ENCODE assay signal across 23 cellular contexts in the genomic region with DNA sequence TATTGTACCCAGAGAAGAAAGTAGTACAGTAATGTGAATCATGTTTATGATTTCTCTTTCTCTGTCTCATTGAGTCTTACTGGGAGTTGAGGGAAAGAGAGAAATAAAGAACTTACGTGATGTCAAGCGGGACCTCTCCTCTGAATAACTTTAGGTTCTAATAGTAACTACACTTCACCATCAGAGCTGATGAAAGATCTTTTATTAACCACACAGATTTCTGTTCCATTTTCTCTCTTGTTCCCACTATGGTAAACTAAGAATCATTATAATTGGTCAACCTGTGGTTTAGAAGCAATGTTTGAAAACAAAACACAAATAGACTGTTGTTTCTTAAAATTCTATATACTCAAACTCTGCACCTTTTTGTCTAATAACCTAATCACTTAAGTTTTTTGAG.
DNase-seq lines count a peak whose midpoint lies in the region; ATAC-seq and TF ChIP-seq lines count a peak whose summit lies in the region.
"Had no signal": no experiment of that assay in that cellular context is flagged by ENCODE, and none has a peak within 500 bp of the region (broad histone marks: within the 10 kb centered on the region; RNA-seq: fewer than 3 reads in every experiment).

No MANE protein-coding gene starts in this region.

- ATAC-seq in GM19372 (IDR thresholded peaks at IDR 0.05; ENCODE audit: low read depth, unreplicated experiment), result peak; percentile 50
- peak; percentile 70 for ATAC-seq in GM21717 (IDR thresholded peaks at IDR 0.05; ENCODE audit: unreplicated experiment)
- ATAC-seq in HG03108 (IDR thresholded peaks at IDR 0.05; ENCODE audit: unreplicated experiment), result peak; percentile 50
- ATAC-seq: heart left ventricle, sciatic nerve had no signal

- no peak overlapping the region for H2AK5ac ChIP-seq in H9 (ENCODE audit: insufficient read length, low read length)

- no peak overlapping the region for H2BK20ac ChIP-seq in H9 (ENCODE audit: low read depth, low read length, poor library complexity, severe bottlenecking)

- H4K91ac ChIP-seq in H9 (ENCODE audit: insufficient read length, low read depth, low read length), result no peak overlapping the region

- H3K56ac ChIP-seq in H9 (ENCODE audit: insufficient read length, low read depth, low read length), result no peak overlapping the region

- no peak overlapping the region for H2BK12ac ChIP-seq in H9 (ENCODE audit: insufficient read length, low read depth, low read length)

- no peak overlapping the region for H3K9ac ChIP-seq in GM23248
- H3K9ac ChIP-seq in H9 (ENCODE audit: extremely low read depth, insufficient read length, low read length), result no peak overlapping the region
- H3K9ac ChIP-seq: SK-N-SH had no signal

- H3K79me1 ChIP-seq in H9 (ENCODE audit: insufficient read depth, low read depth, low read length, poor library complexity, severe bottlenecking), result no peaks in the 10 kb centered on the region

- H3K27ac Mint-ChIP-seq in H9, result peak overlapping the region in 1 of 3 experiments; percentile 53; a peak in 2 of 7 replicates

- H3K4me3 ChIP-seq in GM06990 (replicated peaks; ENCODE audit: low read depth, low read length) (no peak overlapping the region), GM23248 (no peak overlapping the region)
- H3K4me3 ChIP-seq: colonic mucosa, heart left ventricle had no signal

- H3K4me1 ChIP-seq in GM23248 (ENCODE audit: insufficient read depth) (peaks cover 26% of the 10 kb centered on the region), H9 (ENCODE audit: insufficient read depth, low read length) (peaks cover 2% of the 10 kb centered on the region; the same call in 1 of the 2 replicates)
- H3K4me1 ChIP-seq: colonic mucosa, heart left ventricle had no signal

- no peak overlapping the region for H3K23ac ChIP-seq in H9 (ENCODE audit: insufficient read length, low read depth, low read length)

- no peak overlapping the region for H3T11ph ChIP-seq in H9 (ENCODE audit: low read length)

- H2BK5ac ChIP-seq in H9 (ENCODE audit: insufficient read length, low read length), result no peak overlapping the region

- TF ChIP-seq CTCF in GM06990 (IDR thresholded peaks at IDR 0.05; ENCODE audit: insufficient read depth, low read length, poor library complexity, severe bottlenecking), result no peak
- TF ChIP-seq CTCF in H9 (conservative IDR thresholded peaks at IDR 0.05), result no peak

- no peak overlapping the region for H2BK120ac ChIP-seq in H9 (ENCODE audit: low read depth, low read length, poor library complexity, severe bottlenecking)

- peaks cover 20% of the 10 kb centered on the region for H3F3A ChIP-seq in GM23248 (ENCODE audit: insufficient read depth)

- no peak overlapping the region for H4K8ac ChIP-seq in H9 (replicated peaks; ENCODE audit: insufficient read length, low read depth, low read length)

- no peak overlapping the region for H3K4ac ChIP-seq in H9 (ENCODE audit: low read depth, low read length)

- H3K27ac ChIP-seq in GM23248 (no peak overlapping the region), H9 (ENCODE audit: insufficient read length, low read depth, low read length) (no peak overlapping the region)
- H3K27ac ChIP-seq: C4-2B, colonic mucosa, heart left ventricle, VCaP had no signal

- H3K14ac ChIP-seq in H9 (ENCODE audit: insufficient read depth, low read length), result no peak overlapping the region

- DNase-seq in GM06990 (ENCODE audit: extremely low read depth, insufficient read length) (peak; percentile 18), NCI-H69 (lab: John Stamatoyannopoulos, UW) (no peak), GM23248 (no peak), NCI-H2029 (lab: John Stamatoyannopoulos, UW) (no peak), H9 (no peak)
- DNase-seq: 8988T; activated effector memory CD4-positive, alpha-beta T cell treated with Interleukin-2 at 50 U/mL for 16 hours; aorta; colonic mucosa; DMS79 treated with DMSO at 0.1 percent for 48 hours; heart left ventricle; midbrain; NCI-H1694; NCI-H446; OCI-M1; SK-N-SH; stimulated activated CD4-positive, alpha-beta T cell treated with anti-CD3 and anti-CD28 coated beads, Interleukin-2, amount 100 ng/mL, for 24 hours had no signal

- H2BK15ac ChIP-seq in H9 (ENCODE audit: low read depth, low read length), result no peak overlapping the region

- H3K9me2 ChIP-seq in GM23248 (ENCODE audit: insufficient read depth), result no peaks in the 10 kb centered on the region
- H3K9me2 ChIP-seq: SK-N-SH had no signal

- H3K36me3 ChIP-seq in GM06990 (ENCODE audit: control insufficient read depth, insufficient read depth, low read length) (no peaks in the 10 kb centered on the region; the same call in 1 of the 2 replicates), GM23248 (ENCODE audit: low read depth) (no peaks in the 10 kb centered on the region)
- H3K36me3 ChIP-seq: colonic mucosa had no signal

- no peak overlapping the region for H3K4me3 Mint-ChIP-seq in H9

- no peaks in the 10 kb centered on the region for H3K9me3 Mint-ChIP-seq in H9

- in situ Hi-C loops in GM23248 (cut with MboI), result no loop called here

- H3K27me3 Mint-ChIP-seq in H9 (ENCODE audit: low read depth), result no peaks in the 10 kb centered on the region

- H3K27me3 ChIP-seq in GM06990 (replicated peaks; ENCODE audit: control insufficient read depth, insufficient read depth, low read length) (no peaks in the 10 kb centered on the region), GM23248 (replicated peaks; ENCODE audit: insufficient read depth) (no peaks in the 10 kb centered on the region), H9 (ENCODE audit: insufficient read depth, low read length) (no peaks in the 10 kb centered on the region)
- H3K27me3 ChIP-seq: colonic mucosa, heart left ventricle had no signal

- no peaks in the 10 kb centered on the region for H3K79me2 ChIP-seq in GM23248 (ENCODE audit: insufficient read depth)
- no peaks in the 10 kb centered on the region for H3K79me2 ChIP-seq in H9 (ENCODE audit: insufficient read depth, low read length)

- peaks cover 15 to 22% of the 10 kb centered on the region in 2 experiments for H3K4me1 Mint-ChIP-seq in H9

- no peaks in the 10 kb centered on the region for H3K36me3 Mint-ChIP-seq in H9 (ENCODE audit: insufficient read depth in 1 of 3, low read depth in 3 of 3)

- H4K20me1 ChIP-seq in GM23248 (ENCODE audit: insufficient read depth) (no peaks in the 10 kb centered on the region), H9 (ENCODE audit: control insufficient read depth, insufficient read depth, insufficient read length) (no peaks in the 10 kb centered on the region)

- no peaks in the 10 kb centered on the region for H3K23me2 ChIP-seq in H9 (ENCODE audit: insufficient read length, low read depth, low read length, poor library complexity, severe bottlenecking)

- H3K4me2 ChIP-seq in GM23248 (ENCODE audit: unreplicated experiment), result no peak overlapping the region
- no peak overlapping the region for H3K4me2 ChIP-seq in H9 (ENCODE audit: insufficient read depth, insufficient read length, low read length)
- H3K4me2 ChIP-seq: SK-N-SH had no signal

- H2AFZ ChIP-seq in GM23248 (no peak overlapping the region), H9 (ENCODE audit: low read length) (no peak overlapping the region)

- no peak overlapping the region for H4K5ac ChIP-seq in H9 (ENCODE audit: insufficient read length, low read depth, low read length)

- WGBS in GM23248 (ENCODE audit: low coverage in 1 of 2, low lambda C conversion rate in 2 of 2, missing lambda C conversion rate in 2 of 2), 2 experiments, result 99 to 100% methylated on average over 2 of the region's 2 CpGs
- WGBS in H9 (ENCODE audit: extremely low coverage, insufficient read length, low lambda C conversion rate), result no CpG with 5 or more reads among the region's 2 CpGs

- H3K9me3 ChIP-seq in GM23248 (ENCODE audit: low read depth) (no peaks in the 10 kb centered on the region), H9 (ENCODE audit: control insufficient read depth, low read depth, low read length) (no peaks in the 10 kb centered on the region)
- H3K9me3 ChIP-seq: colonic mucosa, heart left ventricle, SK-N-SH had no signal

- no peak overlapping the region for H3K18ac ChIP-seq in H9 (ENCODE audit: insufficient read length, low read depth, low read length)
